10 cellular contexts compared by ENCODE assay signal in genomic region chr17:67375054-67375427, GRCh38. TPM values are rescaled to one million over a fixed set of nuclear protein-coding genes. Genes with fewer than 3 reads are reported as not detected.
DNase-seq lines count a peak whose midpoint lies in the region; ATAC-seq and TF ChIP-seq lines count a peak whose summit lies in the region.
"Had no signal": no experiment of that assay in that cellular context is flagged by ENCODE, and none has a peak within 500 bp of the region (broad histone marks: within the 10 kb centered on the region; RNA-seq: fewer than 3 reads in every experiment).

No MANE protein-coding gene starts in this region.

- H3K27ac ChIP-seq in MM.1S (ENCODE audit: low read length) (no peak overlapping the region), trophoblast cell (ENCODE audit: low read depth, low read length) (no peak overlapping the region)
- H3K27ac ChIP-seq: ascending aorta had no signal

- ATAC-seq in effector memory CD8-positive, alpha-beta T cell (replicated peaks): no peak

- POLR2A ChIA-PET in activated CD4-positive, alpha-beta T cell treated with anti-CD3 and anti-CD28 coated beads, Interleukin-2, amount 10 ng/mL, durations not matched to agents 7 days and 5 days (lab: Charles Lee): interaction anchor here (0.5 kb wide), 1 partner anchor 10 kb away, joined by 7 read pairs; no protein-coding TSS in a partner anchor

- no peak overlapping the region for H4K12ac ChIP-seq in trophoblast cell (ENCODE audit: low read depth, low read length)

- peak overlapping the region; percentile 15 for H3K4me3 Mint-ChIP-seq in activated CD4-positive, alpha-beta T cell treated with anti-CD3 and anti-CD28 coated beads, Interleukin-2, amount 10 ng/mL, durations not matched to agents 7 days and 5 days
- H3K4me3 Mint-ChIP-seq in effector memory CD8-positive, alpha-beta T cell: peak overlapping the region; percentile 29 to 40
- no peak overlapping the region for H3K4me3 Mint-ChIP-seq in activated naive CD4-positive, alpha-beta T cell treated with anti-CD3 and anti-CD28 coated beads for 36 hours

- intact Hi-C loops in activated naive CD4-positive, alpha-beta T cell treated with anti-CD3 and anti-CD28 coated beads for 36 hours (cut with micrococcal nuclease): loop anchor here (5.0 to 10.0 kb wide), 2 partner anchors 620 to 647 kb away; partner anchors contain the start of gene C17orf58

- H3K36me3 ChIP-seq in MM.1S (replicated peaks; ENCODE audit: insufficient read depth, low read length) (no peaks in the 10 kb centered on the region), trophoblast cell (ENCODE audit: control insufficient read depth in 1 of 2, insufficient read depth in 2 of 2, low read length in 2 of 2) (no peaks in the 10 kb centered on the region)
- H3K36me3 ChIP-seq: ascending aorta had no signal

- H2BK12ac ChIP-seq in trophoblast cell (ENCODE audit: low read length): no peak overlapping the region

- H3K27me3 ChIP-seq in MM.1S (replicated peaks; ENCODE audit: insufficient read depth, low read length): no peaks in the 10 kb centered on the region
- no peaks in the 10 kb centered on the region for H3K27me3 ChIP-seq in trophoblast cell (ENCODE audit: insufficient read depth, low read length)
- H3K27me3 ChIP-seq: ascending aorta had no signal

- no peaks in the 10 kb centered on the region for H4K20me1 ChIP-seq in MM.1S (ENCODE audit: insufficient read depth, low read length)

- H3K4ac ChIP-seq in trophoblast cell (ENCODE audit: low read depth, low read length): no peak overlapping the region

- no peaks in the 10 kb centered on the region for H3K9me2 ChIP-seq in MM.1S (replicated peaks; ENCODE audit: insufficient read depth, low read length)

- no peak overlapping the region for H3K18ac ChIP-seq in trophoblast cell (ENCODE audit: low read length)

- WGBS in trophoblast cell (ENCODE audit: extremely low coverage, insufficient coverage, insufficient read length): no CpG with 5 or more reads among the region's 5 CpGs

- peaks cover 33% of the 10 kb centered on the region for H3K4me1 Mint-ChIP-seq in activated CD4-positive, alpha-beta T cell treated with anti-CD3 and anti-CD28 coated beads, Interleukin-2, amount 10 ng/mL, durations not matched to agents 7 days and 5 days
- H3K4me1 Mint-ChIP-seq in effector memory CD8-positive, alpha-beta T cell (ENCODE audit: low read depth in 2 of 2): peaks cover 21 to 27% of the 10 kb centered on the region in 2 donors
- peaks cover 29% of the 10 kb centered on the region for H3K4me1 Mint-ChIP-seq in activated naive CD4-positive, alpha-beta T cell treated with anti-CD3 and anti-CD28 coated beads for 36 hours (ENCODE audit: low read depth)

- no peak overlapping the region for H2BK120ac ChIP-seq in trophoblast cell (ENCODE audit: insufficient read depth, low read length, poor library complexity)

- peaks cover 22% of the 10 kb centered on the region for H3F3A ChIP-seq in MM.1S (ENCODE audit: insufficient read depth, low read length)

- peaks cover 22% of the 10 kb centered on the region for H3K4me1 ChIP-seq in MM.1S (ENCODE audit: low read length)
- H3K4me1 ChIP-seq in trophoblast cell (ENCODE audit: control insufficient read depth in 1 of 2, insufficient read depth in 2 of 2, low read length in 2 of 2): peaks cover 5 to 9% of the 10 kb centered on the region in 2 experiments

- H3K14ac ChIP-seq in trophoblast cell (ENCODE audit: low read length): no peak overlapping the region

- TF ChIP-seq CTCF in MM.1S (IDR thresholded peaks at IDR 0.05; ENCODE audit: low read length): no peak

- H4K8ac ChIP-seq in trophoblast cell (ENCODE audit: low read depth, low read length): no peak overlapping the region

- 0 out of 2 replicates have a peak overlapping the region, but pooled peaks have one; percentile 15 for H3K4me3 ChIP-seq in MM.1S (ENCODE audit: low read length)
- no peak overlapping the region for H3K4me3 ChIP-seq in trophoblast cell (ENCODE audit: low read depth, low read length)
- H3K4me3 ChIP-seq: ascending aorta, skin epidermis had no signal

- no peak for DNase-seq in activated CD4-positive, alpha-beta T cell treated with anti-CD3 and anti-CD28 coated beads, Interleukin-2, amount 10 ng/mL, durations not matched to agents 7 days and 5 days
- no peak for DNase-seq in activated CD4-positive, alpha-beta T cell treated with anti-CD3 and anti-CD28 coated beads for 1 hour
- DNase-seq in MM.1S: no peak
- DNase-seq in effector memory CD8-positive, alpha-beta T cell: no peak
- no peak for DNase-seq in trophoblast cell
- DNase-seq in iPS-NIHi7 (ENCODE audit: extremely low spot score): no peak
- DNase-seq in GDM1 (lab: John Stamatoyannopoulos, UW): no peak
- DNase-seq in activated naive CD4-positive, alpha-beta T cell treated with anti-CD3 and anti-CD28 coated beads for 36 hours: no peak

- H2AK5ac ChIP-seq in trophoblast cell (ENCODE audit: low read length): no peak overlapping the region

- H3K9ac ChIP-seq in MM.1S (ENCODE audit: low read length) (no peak overlapping the region), trophoblast cell (ENCODE audit: low read length) (no peak overlapping the region)

- H3K9me3 Mint-ChIP-seq in activated CD4-positive, alpha-beta T cell treated with anti-CD3 and anti-CD28 coated beads, Interleukin-2, amount 10 ng/mL, durations not matched to agents 7 days and 5 days: no peaks in the 10 kb centered on the region
- no peaks in the 10 kb centered on the region for H3K9me3 Mint-ChIP-seq in effector memory CD8-positive, alpha-beta T cell
- H3K9me3 Mint-ChIP-seq in activated naive CD4-positive, alpha-beta T cell treated with anti-CD3 and anti-CD28 coated beads for 36 hours: no peaks in the 10 kb centered on the region

- no peaks in the 10 kb centered on the region for H3K9me3 ChIP-seq in MM.1S (replicated peaks; ENCODE audit: insufficient read depth, low read length)
- no peaks in the 10 kb centered on the region for H3K9me3 ChIP-seq in trophoblast cell (ENCODE audit: insufficient read depth, low read depth, low read length)
- H3K9me3 ChIP-seq: ascending aorta had no signal

- CTCF ChIA-PET in activated CD4-positive, alpha-beta T cell treated with anti-CD3 and anti-CD28 coated beads, Interleukin-2, amount 10 ng/mL, durations not matched to agents 7 days and 5 days (lab: Charles Lee): interaction anchor here (0.5 to 3.8 kb wide), 21 partner anchors 10 to 342 kb away, joined by 3 to 27 read pairs (median 3); partner anchors contain the start of gene PSMD12
- CTCF ChIA-PET in activated naive CD4-positive, alpha-beta T cell treated with anti-CD3 and anti-CD28 coated beads for 36 hours (lab: Charles Lee): interaction anchor here (0.5 to 13.0 kb wide), 32 partner anchors 9 to 363 kb away, joined by 3 to 245 read pairs (median 6); partner anchors contain the start of gene PSMD12

- no peak overlapping the region for H3K27ac Mint-ChIP-seq in activated CD4-positive, alpha-beta T cell treated with anti-CD3 and anti-CD28 coated beads, Interleukin-2, amount 10 ng/mL, durations not matched to agents 7 days and 5 days
- H3K27ac Mint-ChIP-seq in effector memory CD8-positive, alpha-beta T cell: peak overlapping the region; percentile 45 to 47
- H3K27ac Mint-ChIP-seq in activated naive CD4-positive, alpha-beta T cell treated with anti-CD3 and anti-CD28 coated beads for 36 hours: no peak overlapping the region

- peaks cover 13% of the 10 kb centered on the region for H3K79me1 ChIP-seq in trophoblast cell (ENCODE audit: low read length)

- H3K27me3 Mint-ChIP-seq in activated CD4-positive, alpha-beta T cell treated with anti-CD3 and anti-CD28 coated beads, Interleukin-2, amount 10 ng/mL, durations not matched to agents 7 days and 5 days: no peaks in the 10 kb centered on the region
- no peaks in the 10 kb centered on the region for H3K27me3 Mint-ChIP-seq in effector memory CD8-positive, alpha-beta T cell
- H3K27me3 Mint-ChIP-seq in activated naive CD4-positive, alpha-beta T cell treated with anti-CD3 and anti-CD28 coated beads for 36 hours (ENCODE audit: low read depth): no peaks in the 10 kb centered on the region

- peak overlapping the region; percentile 58 for H2AFZ ChIP-seq in MM.1S (ENCODE audit: low read length)
- no peak overlapping the region for H2AFZ ChIP-seq in trophoblast cell (ENCODE audit: insufficient read depth, low read length, poor library complexity)

- H3K36me3 Mint-ChIP-seq in activated CD4-positive, alpha-beta T cell treated with anti-CD3 and anti-CD28 coated beads, Interleukin-2, amount 10 ng/mL, durations not matched to agents 7 days and 5 days (ENCODE audit: low read depth): peaks cover 11% of the 10 kb centered on the region
- peaks cover 22% of the 10 kb centered on the region for H3K36me3 Mint-ChIP-seq in effector memory CD8-positive, alpha-beta T cell (ENCODE audit: insufficient read depth)
- peaks cover 10% of the 10 kb centered on the region for H3K36me3 Mint-ChIP-seq in activated naive CD4-positive, alpha-beta T cell treated with anti-CD3 and anti-CD28 coated beads for 36 hours (ENCODE audit: low read depth)

- no peak overlapping the region for H4K91ac ChIP-seq in trophoblast cell (ENCODE audit: low read depth, low read length)

- H2BK5ac ChIP-seq in trophoblast cell (ENCODE audit: low read depth, low read length, poor library complexity): no peak overlapping the region

- peaks cover 20% of the 10 kb centered on the region for H3K79me2 ChIP-seq in MM.1S (ENCODE audit: low read length)
- peaks cover 8% of the 10 kb centered on the region for H3K79me2 ChIP-seq in trophoblast cell (ENCODE audit: control insufficient read depth, insufficient read depth, low read length, poor library complexity)

- no peak overlapping the region for H3K23ac ChIP-seq in trophoblast cell (ENCODE audit: low read length)

- H3K4me2 ChIP-seq in MM.1S (ENCODE audit: low read depth, low read length): peak overlapping the region; percentile 64
- peak overlapping the region; percentile 24 for H3K4me2 ChIP-seq in trophoblast cell (ENCODE audit: low read length)

RNA-seq across cellular contexts. Expression of gene PITPNC1, which starts 2.0 kb away (rescaled TPM):
- total RNA-seq in activated CD4-positive, alpha-beta T cell treated with anti-CD3 and anti-CD28 coated beads, Interleukin-2, amount 10 ng/mL, durations not matched to agents 7 days and 5 days: 10 to 100 TPM; 57.0 to 67.1 TPM
- 17.5 and 17.8 TPM in 2 replicates for polyA plus RNA-seq in trophoblast cell (2013)
- total RNA-seq in activated naive CD4-positive, alpha-beta T cell treated with anti-CD3 and anti-CD28 coated beads for 36 hours: 10 to 100 TPM; 58.7 to 60.0 TPM

RNA-seq across cellular contexts. Expression of gene PSMD12, which starts 8.7 kb away (rescaled TPM):
- total RNA-seq in activated CD4-positive, alpha-beta T cell treated with anti-CD3 and anti-CD28 coated beads, Interleukin-2, amount 10 ng/mL, durations not matched to agents 7 days and 5 days: 10 to 100 TPM; 42.4 to 47.5 TPM
- polyA plus RNA-seq in trophoblast cell (2013): 90.4 and 95.6 TPM in 2 replicates
- total RNA-seq in activated naive CD4-positive, alpha-beta T cell treated with anti-CD3 and anti-CD28 coated beads for 36 hours: 10 to 100 TPM; 67.8 to 70.7 TPM

Comparison
In these comparisons a context has a peak if more than half of its experiments do, and no peak if none do; other contexts are left out.
1. H3K27ac Mint-ChIP-seq: peak in effector memory CD8-positive, alpha-beta T cell (2 of 2); none in activated CD4-positive, alpha-beta T cell treated with anti-CD3 and anti-CD28 coated beads, Interleukin-2, amount 10 ng/mL, durations not matched to agents 7 days and 5 days (single experiment) and activated naive CD4-positive, alpha-beta T cell treated with anti-CD3 and anti-CD28 coated beads for 36 hours (single experiment).